9 cellular contexts compared by ENCODE assay signal in genomic region chr12:49109631-49110172, GRCh38. TPM values are rescaled to one million over a fixed set of nuclear protein-coding genes. Genes with fewer than 3 reads are reported as not detected.
DNase-seq lines count a peak whose midpoint lies in the region; ATAC-seq and TF ChIP-seq lines count a peak whose summit lies in the region.
"Had no signal": no experiment of that assay in that cellular context is flagged by ENCODE, and none has a peak within 500 bp of the region (broad histone marks: within the 10 kb centered on the region; RNA-seq: fewer than 3 reads in every experiment).

No MANE protein-coding gene starts in this region.

- no peak for ATAC-seq in GM18498 (IDR thresholded peaks at IDR 0.05; ENCODE audit: unreplicated experiment)

- peak overlapping the region; percentile 93 to 95 for H3K4me3 ChIP-seq in cardiac fibroblast (replicated peaks in 1 of 2; ENCODE audit: low read depth in 2 of 2, low read length in 2 of 2)
- H3K4me3 ChIP-seq in mesodermal cell (ENCODE audit: extremely low read depth, insufficient read depth, low read length, poor library complexity, severe bottlenecking), result peak overlapping the region; percentile 100
- H3K4me3 ChIP-seq in vagina, result peak overlapping the region; percentile 91 to 92

- H3K27me3 Mint-ChIP-seq in activated naive CD4-positive, alpha-beta T cell treated with anti-CD3 and anti-CD28 coated beads, Interleukin-2, amount 50 U/mL, for 24 hours, result no peaks in the 10 kb centered on the region

- H3K4me1 ChIP-seq in mesodermal cell (ENCODE audit: control insufficient read depth, insufficient read depth, low read length, poor library complexity, severe bottlenecking) (no peaks in the 10 kb centered on the region), vagina (peaks cover 60% of the 10 kb centered on the region)

- H3K27me3 ChIP-seq in vagina, result no peaks in the 10 kb centered on the region

- no peaks in the 10 kb centered on the region for H3K9me3 Mint-ChIP-seq in activated naive CD4-positive, alpha-beta T cell treated with anti-CD3 and anti-CD28 coated beads, Interleukin-2, amount 50 U/mL, for 24 hours

- peaks cover 30% of the 10 kb centered on the region for H3K36me3 ChIP-seq in mesodermal cell (ENCODE audit: control insufficient read depth, insufficient read depth, low read length)
- peaks cover 0 to 4% of the 10 kb centered on the region in 2 donors for H3K36me3 ChIP-seq in vagina

- intact Hi-C loops in vagina (cut with DNase I), result no loop called here

- H3K27ac ChIP-seq in mesodermal cell (ENCODE audit: low read depth, low read length, severe bottlenecking) (peak overlapping the region; percentile 36), vagina (peak overlapping the region; percentile 98)

- H3K4me1 Mint-ChIP-seq in activated naive CD4-positive, alpha-beta T cell treated with anti-CD3 and anti-CD28 coated beads, Interleukin-2, amount 50 U/mL, for 24 hours, result peaks cover 39% of the 10 kb centered on the region

- H3K27ac Mint-ChIP-seq in activated naive CD4-positive, alpha-beta T cell treated with anti-CD3 and anti-CD28 coated beads, Interleukin-2, amount 50 U/mL, for 24 hours, result peak overlapping the region; percentile 89

- no peaks in the 10 kb centered on the region for H3K36me3 Mint-ChIP-seq in activated naive CD4-positive, alpha-beta T cell treated with anti-CD3 and anti-CD28 coated beads, Interleukin-2, amount 50 U/mL, for 24 hours

- TF ChIP-seq CTCF in cardiac fibroblast (IDR thresholded peaks at IDR 0.05; ENCODE audit: low read depth, low read length) (no peak), vagina (IDR thresholded peaks at IDR 0.05) (no peak)

- 7 to 23% methylated on average over 6 to 8 of the region's 10 CpGs for WGBS in mesodermal cell (ENCODE audit: insufficient coverage in 2 of 2), 2 experiments

- peak overlapping the region; percentile 98 for H3K4me3 Mint-ChIP-seq in activated naive CD4-positive, alpha-beta T cell treated with anti-CD3 and anti-CD28 coated beads, Interleukin-2, amount 50 U/mL, for 24 hours

- DNase-seq in activated naive CD4-positive, alpha-beta T cell treated with Interleukin-2 at 50 U/mL for 16 hours, result no peak
- DNase-seq in cardiac fibroblast (ENCODE audit: low read depth in 2 of 2) (no peak), vagina (ENCODE audit: extremely low spot score in 2 of 2) (no peak), NCI-H146 (lab: John Stamatoyannopoulos, UW) (no peak), RPMI8226 (no peak)
- DNase-seq: activated CD8-positive, alpha-beta memory T cell treated with anti-CD3 and anti-CD28 coated beads, Interleukin-2, amount 50 U/mL, for 4 hours had no signal

- TF ChIP-seq POLR2A in vagina (IDR thresholded peaks at IDR 0.05), result no peak

- H3K9me3 ChIP-seq in mesodermal cell (ENCODE audit: control insufficient read depth, low read length) (no peaks in the 10 kb centered on the region), vagina (no peaks in the 10 kb centered on the region)

RNA-seq across cellular contexts. Expression of gene LMBR1L, which starts 0.9 kb away (rescaled TPM):
- 84.0 TPM for polyA plus RNA-seq in mesodermal cell (2013, experiment 1 of 2)
- 67.7 TPM for polyA plus RNA-seq in mesodermal cell (2013, experiment 2 of 2)
- total RNA-seq in vagina, result 53.3 TPM

RNA-seq across cellular contexts. Expression of gene DHH, which starts 15.1 kb away (rescaled TPM):
- 0.11 TPM for polyA plus RNA-seq in mesodermal cell (2013, experiment 1 of 2)
- 0.25 TPM for polyA plus RNA-seq in mesodermal cell (2013, experiment 2 of 2)
- 1.5 TPM for total RNA-seq in vagina

RNA-seq across cellular contexts. Expression of gene TUBA1B, which starts 21.5 kb away (rescaled TPM):
- 2,326 TPM for polyA plus RNA-seq in mesodermal cell (2013, experiment 1 of 2)
- polyA plus RNA-seq in mesodermal cell (2013, experiment 2 of 2), result 2,085 TPM
- 638 TPM for total RNA-seq in vagina

RNA-seq across cellular contexts. Expression of gene RHEBL1, which starts 39.9 kb away (rescaled TPM):
- 4.6 TPM for polyA plus RNA-seq in mesodermal cell (2013, experiment 1 of 2)
- polyA plus RNA-seq in mesodermal cell (2013, experiment 2 of 2), result 4.5 TPM
- total RNA-seq in vagina, result 1.7 TPM

RNA-seq across cellular contexts. Expression of gene KMT2D, which starts 49.1 kb away (rescaled TPM):
- polyA plus RNA-seq in mesodermal cell (2013, experiment 1 of 2), result 37.0 TPM
- 20.3 TPM for polyA plus RNA-seq in mesodermal cell (2013, experiment 2 of 2)
- 38.8 TPM for total RNA-seq in vagina
